In the genomic region with DNA sequence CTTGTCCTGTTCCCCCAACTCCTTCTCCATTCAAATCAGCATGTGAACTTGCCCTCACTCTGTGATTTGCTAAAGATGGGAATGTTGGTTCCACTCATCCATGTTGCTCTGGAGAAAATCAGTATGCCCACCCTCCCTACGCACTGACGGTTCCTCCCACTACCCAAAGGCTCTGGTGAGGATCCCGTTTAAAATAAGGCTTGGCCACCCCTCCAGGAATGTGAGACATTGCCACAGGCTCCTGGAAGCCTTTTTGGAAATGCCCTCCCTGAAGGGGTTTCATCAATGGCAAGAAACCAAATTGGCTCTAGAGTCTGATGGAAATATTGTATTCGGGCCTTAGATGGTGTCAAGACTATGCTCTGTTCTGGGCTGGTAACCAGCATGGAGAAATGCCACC, we compare ENCODE assay signal across 20 cellular contexts.
DNase-seq lines count a peak whose midpoint lies in the region; ATAC-seq and TF ChIP-seq lines count a peak whose summit lies in the region.
"Had no signal": no experiment of that assay in that cellular context is flagged by ENCODE, and none has a peak within 500 bp of the region (broad histone marks: within the 10 kb centered on the region; RNA-seq: fewer than 3 reads in every experiment).

No MANE protein-coding gene starts in this region.

- peak overlapping the region; percentile 88 for H3K27ac ChIP-seq in left ventricle myocardium inferior (replicated peaks)
- peak overlapping the region; percentile 82 to 89 (median 89) for H3K27ac ChIP-seq in esophagus muscularis mucosa (replicated peaks in 1 of 4)
- H3K27ac ChIP-seq in osteoblast (ENCODE audit: low read depth, low read length): peak overlapping the region; percentile 89
- peak overlapping the region; percentile 63 for H3K27ac ChIP-seq in upper lobe of right lung
- H3K27ac ChIP-seq: parathyroid adenoma had no signal

- 67% methylated on average over 4 of the region's 4 CpGs for WGBS in esophagus muscularis mucosa

- intact Hi-C loops in left ventricle myocardium inferior (cut with micrococcal nuclease): no loop called here
- intact Hi-C loops in left cardiac atrium (cut with DNase I): loop anchor here (2.0 to 10.0 kb wide), 4 partner anchors 220 to 374 kb away; no protein-coding TSS in a partner anchor
- intact Hi-C loops in esophagus muscularis mucosa (cut with DNase I): no loop called here
- intact Hi-C loops in upper lobe of right lung (cut with DNase I): no loop called here

- no peak for TF ChIP-seq EP300 in esophagus muscularis mucosa (IDR thresholded peaks at IDR 0.05)

- no peak for ATAC-seq in left cardiac atrium
- ATAC-seq in upper lobe of right lung: no peak
- ATAC-seq in HG02571 (IDR thresholded peaks at IDR 0.05; ENCODE audit: unreplicated experiment): no peak
- ATAC-seq: body of pancreas; Right ventricle myocardium inferior; stimulated activated naive CD8-positive, alpha-beta T cell treated with anti-CD3 and anti-CD28 coated beads, Interleukin-15, Interleukin-2, amounts not matched to agents 100 U/mL and 50 U/mL, for 24 hours had no signal

- H3K4me1 ChIP-seq in left ventricle myocardium inferior: peaks cover 22% of the 10 kb centered on the region
- H3K4me1 ChIP-seq in esophagus muscularis mucosa: peaks cover 14 to 59% (median 50%) of the 10 kb centered on the region in 4 donors
- H3K4me1 ChIP-seq in osteoblast (ENCODE audit: insufficient read depth, low read length): peaks cover 28% of the 10 kb centered on the region
- peaks cover 12% of the 10 kb centered on the region for H3K4me1 ChIP-seq in upper lobe of right lung
- H3K4me1 ChIP-seq: parathyroid adenoma had no signal

- no peaks in the 10 kb centered on the region for H4K20me1 ChIP-seq in osteoblast (ENCODE audit: insufficient read depth, low read length)

- H3K27me3 ChIP-seq in left ventricle myocardium inferior (ENCODE audit: low read depth) (no peaks in the 10 kb centered on the region), esophagus muscularis mucosa (no peaks in the 10 kb centered on the region), osteoblast (ENCODE audit: insufficient read depth, low read length) (no peaks in the 10 kb centered on the region), upper lobe of right lung (no peaks in the 10 kb centered on the region)
- H3K27me3 ChIP-seq: body of pancreas had no signal

- DNase-seq in left ventricle myocardium inferior: no peak
- DNase-seq in left cardiac atrium: no peak
- no peak for DNase-seq in esophagus muscularis mucosa (ENCODE audit: extremely low spot score)
- no peak for DNase-seq in osteoblast (ENCODE audit: insufficient read length, low spot score, missing footprints)
- no peak for DNase-seq in upper lobe of right lung
- DNase-seq in cerebellum (ENCODE audit: low spot score): no peak
- no peak for DNase-seq in AG08395 (ENCODE audit: low spot score)
- DNase-seq: activated naive CD8-positive, alpha-beta T cell treated with anti-CD3 and anti-CD28 coated beads for 36 hours; cortex of kidney; hippocampal formation; MM.1S; naive B cell; NCI-H1436 treated with DMSO at 0.1 percent for 48 hours; NCI-H69; stimulated activated CD4-positive, alpha-beta T cell treated with anti-CD3 and anti-CD28 coated beads, Interleukin-2, amount 100 ng/mL, for 24 hours; stimulated activated naive CD8-positive, alpha-beta T cell treated with anti-CD3 and anti-CD28 coated beads, Interleukin-15, Interleukin-2, amounts not matched to agents 100 U/mL and 50 U/mL, for 24 hours had no signal

- H3K36me3 ChIP-seq in left ventricle myocardium inferior (no peaks in the 10 kb centered on the region), esophagus muscularis mucosa (no peaks in the 10 kb centered on the region), osteoblast (ENCODE audit: insufficient read depth, low read length) (no peaks in the 10 kb centered on the region), upper lobe of right lung (no peaks in the 10 kb centered on the region)

- peak overlapping the region; percentile 34 for H2AFZ ChIP-seq in osteoblast (ENCODE audit: low read length)

- TF ChIP-seq POLR2A in esophagus muscularis mucosa (IDR thresholded peaks at IDR 0.05; ENCODE audit: low read depth): no peak

- H3K79me2 ChIP-seq in osteoblast (ENCODE audit: insufficient read depth, low read length): no peaks in the 10 kb centered on the region
- H3K79me2 ChIP-seq: parathyroid adenoma had no signal

- H3K4me3 ChIP-seq in left ventricle myocardium inferior (no peak overlapping the region), esophagus muscularis mucosa (no peak overlapping the region), osteoblast (ENCODE audit: insufficient read depth, low read length) (no peak overlapping the region), upper lobe of right lung (no peak overlapping the region)
- H3K4me3 ChIP-seq: body of pancreas had no signal

- H3K9me3 ChIP-seq in left ventricle myocardium inferior (replicated peaks): no peaks in the 10 kb centered on the region
- H3K9me3 ChIP-seq in esophagus muscularis mucosa: no peaks in the 10 kb centered on the region
- no peaks in the 10 kb centered on the region for H3K9me3 ChIP-seq in osteoblast (ENCODE audit: low read depth, low read length)
- no peaks in the 10 kb centered on the region for H3K9me3 ChIP-seq in upper lobe of right lung
- H3K9me3 ChIP-seq: body of pancreas had no signal

- no peak for TF ChIP-seq CTCF in left ventricle myocardium inferior (IDR thresholded peaks at IDR 0.05; ENCODE audit: borderline replicate concordance)
- no peak for TF ChIP-seq CTCF in esophagus muscularis mucosa (IDR thresholded peaks at IDR 0.05)
- no peak for TF ChIP-seq CTCF in osteoblast (IDR thresholded peaks at IDR 0.05; ENCODE audit: extremely low read depth, low read depth, low read length)
- TF ChIP-seq CTCF in upper lobe of right lung (IDR thresholded peaks at IDR 0.05): no peak

- peak overlapping the region; percentile 79 for H3K4me2 ChIP-seq in osteoblast (ENCODE audit: insufficient read depth, low read length)

Comparison
In these comparisons a context has a peak if more than half of its experiments do, and no peak if none do; other contexts are left out.
1. intact Hi-C loops: an anchor here in left cardiac atrium (2.0 to 10.0 kb wide); none called in left ventricle myocardium inferior, esophagus muscularis mucosa and upper lobe of right lung.